Comparison of ENCODE assay signal across 8 cellular contexts in genomic region chr1:155173478-155174333, GRCh38. TPM values are rescaled to one million over a fixed set of nuclear protein-coding genes. Genes with fewer than 3 reads are reported as not detected.
DNase-seq lines count a peak whose midpoint lies in the region; ATAC-seq and TF ChIP-seq lines count a peak whose summit lies in the region.

TSS of gene TRIM46 (plus strand) at chr1:155173849. CDS start at chr1:155173967, 118 bp downstream.

- POLR2A ChIA-PET in WTC11 (lab: Charles Lee), result interaction anchor here (0.5 to 5.2 kb wide), 15 partner anchors 21 to 203 kb away, joined by 3 to 83 read pairs (median 3); partner anchors contain the start of gene SHC1

- H3K27ac Mint-ChIP-seq in WTC11, result peak within 1 kb of the TSS; percentile 95

- TF ChIP-seq CTCF in GM10266 (IDR thresholded peaks at IDR 0.05; ENCODE audit: control insufficient read depth, insufficient read depth, low read depth, missing control alignments) (no peak), WTC11 (IDR thresholded peaks at IDR 0.05) (no peak)

- CTCF ChIA-PET in WTC11 (lab: Charles Lee), result interaction anchor here (0.7 to 12.2 kb wide), 60 partner anchors 7 to 1004 kb away, joined by 3 to 605 read pairs (median 7); partner anchors contain the start of genes ADAM15, CLK2, DPM3 and EFNA1

- peak within 1 kb of the TSS; percentile 94 for H3K4me3 Mint-ChIP-seq in WTC11

- peaks cover 30% of the 10 kb centered on the region for H3K36me3 Mint-ChIP-seq in WTC11

- peak; percentile 85 for DNase-seq in GM10266 (ENCODE audit: extremely low spot score)
- DNase-seq in NCI-H1436 (lab: John Stamatoyannopoulos, UW), result peak; percentile 76
- peak; percentile 79 for DNase-seq in WTC11 (ENCODE audit: low spot score)
- peak in 52 of 61 donors; percentile 27 to 86 (median 66) for DNase-seq in caudate nucleus (lab: John Stamatoyannopoulos, UW)
- DNase-seq in kidney tubule cell (ENCODE audit: low spot score), result peak; percentile 55
- DNase-seq in stimulated activated CD4-positive, alpha-beta T cell treated with anti-CD3 and anti-CD28 coated beads, Interleukin-1b, Interleukin-23, amount 100 ng/mL, for 48 hours, result peak; percentile 78

- peak within 1 kb of the TSS; percentile 86 for H3K27ac ChIP-seq in caudate nucleus (ENCODE audit: low read depth, low read length)

- peak; percentile 26 for ATAC-seq in WTC11
- ATAC-seq in HG03025 (IDR thresholded peaks at IDR 0.05; ENCODE audit: low FRiP score, unreplicated experiment), result no peak
- no peak for ATAC-seq in HG02763 (IDR thresholded peaks at IDR 0.05; ENCODE audit: unreplicated experiment)

- no peaks in the 10 kb centered on the region for H3K9me3 Mint-ChIP-seq in WTC11

- no peaks in the 10 kb centered on the region for H3K27me3 Mint-ChIP-seq in WTC11 (ENCODE audit: low read depth)

- peaks cover 29% of the 10 kb centered on the region for H3K4me1 Mint-ChIP-seq in WTC11

TF ChIP-seq in WTC11, 78 proteins besides CTCF, POLR2A, EP300 and RAD21:
- TF ChIP-seq TEAD4 (CRISPR knock-in tag; IDR thresholded peaks at IDR 0.05) (no peak), ZBTB43 (CRISPR knock-in tag; IDR thresholded peaks at IDR 0.05) (peak; percentile 48; the same call in 1 of the 2 replicates), SMAD3 (CRISPR knock-in tag; IDR thresholded peaks at IDR 0.05; ENCODE audit: borderline replicate concordance) (no peak), JUN (CRISPR knock-in tag; IDR thresholded peaks at IDR 0.05) (no peak), ZNF232 (CRISPR knock-in tag; IDR thresholded peaks at IDR 0.05) (peak; percentile 84), ZNF423 (CRISPR knock-in tag; IDR thresholded peaks at IDR 0.05) (peak; percentile 50), CBFB (CRISPR knock-in tag; IDR thresholded peaks at IDR 0.05; ENCODE audit: low read depth) (0 out of 2 replicates have a peak, but pooled peaks have one; percentile 12), ESRRA (CRISPR knock-in tag; IDR thresholded peaks at IDR 0.05; ENCODE audit: borderline replicate concordance) (no peak), MAX (CRISPR knock-in tag; IDR thresholded peaks at IDR 0.05) (peak; percentile 58; the same call in 1 of the 2 replicates), FOXP1 (CRISPR knock-in tag; IDR thresholded peaks at IDR 0.05; ENCODE audit: borderline replicate concordance) (0 out of 2 replicates have a peak, but pooled peaks have one; percentile 27), ETV6 (CRISPR knock-in tag; IDR thresholded peaks at IDR 0.05) (0 out of 2 replicates have a peak, but pooled peaks have one; percentile 5), FOXK1 (CRISPR knock-in tag; IDR thresholded peaks at IDR 0.05) (0 out of 2 replicates have a peak, but pooled peaks have one; percentile 30), PREB (CRISPR knock-in tag; IDR thresholded peaks at IDR 0.05; ENCODE audit: borderline replicate concordance) (no peak), USF1 (CRISPR knock-in tag; IDR thresholded peaks at IDR 0.05) (peak; percentile 61; the same call in 1 of the 2 replicates), ZNF263 (CRISPR knock-in tag; IDR thresholded peaks at IDR 0.05; ENCODE audit: low read depth) (no peak)
- TF ChIP-seq, protein P1, sequence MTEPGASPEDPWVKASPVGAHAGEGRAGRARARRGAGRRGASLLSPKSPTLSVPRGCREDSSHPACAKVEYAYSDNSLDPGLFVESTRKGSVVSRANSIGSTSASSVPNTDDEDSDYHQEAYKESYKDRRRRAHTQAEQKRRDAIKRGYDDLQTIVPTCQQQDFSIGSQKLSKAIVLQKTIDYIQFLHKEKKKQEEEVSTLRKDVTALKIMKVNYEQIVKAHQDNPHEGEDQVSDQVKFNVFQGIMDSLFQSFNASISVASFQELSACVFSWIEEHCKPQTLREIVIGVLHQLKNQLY (CRISPR knock-in tag; IDR thresholded peaks at IDR 0.05), result no peak
- TF ChIP-seq, protein P2, sequence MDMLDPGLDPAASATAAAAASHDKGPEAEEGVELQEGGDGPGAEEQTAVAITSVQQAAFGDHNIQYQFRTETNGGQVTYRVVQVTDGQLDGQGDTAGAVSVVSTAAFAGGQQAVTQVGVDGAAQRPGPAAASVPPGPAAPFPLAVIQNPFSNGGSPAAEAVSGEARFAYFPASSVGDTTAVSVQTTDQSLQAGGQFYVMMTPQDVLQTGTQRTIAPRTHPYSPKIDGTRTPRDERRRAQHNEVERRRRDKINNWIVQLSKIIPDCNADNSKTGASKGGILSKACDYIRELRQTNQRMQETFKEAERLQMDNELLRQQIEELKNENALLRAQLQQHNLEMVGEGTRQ (CRISPR knock-in tag; IDR thresholded peaks at IDR 0.05), result peak; percentile 72

RNA-seq across cellular contexts. Expression of gene TRIM46, which starts in this region (rescaled TPM):
- 20.3 to 22.1 TPM (median 21.4 TPM) in 3 replicates for total RNA-seq in WTC11 (2021)
